In the genomic region with DNA sequence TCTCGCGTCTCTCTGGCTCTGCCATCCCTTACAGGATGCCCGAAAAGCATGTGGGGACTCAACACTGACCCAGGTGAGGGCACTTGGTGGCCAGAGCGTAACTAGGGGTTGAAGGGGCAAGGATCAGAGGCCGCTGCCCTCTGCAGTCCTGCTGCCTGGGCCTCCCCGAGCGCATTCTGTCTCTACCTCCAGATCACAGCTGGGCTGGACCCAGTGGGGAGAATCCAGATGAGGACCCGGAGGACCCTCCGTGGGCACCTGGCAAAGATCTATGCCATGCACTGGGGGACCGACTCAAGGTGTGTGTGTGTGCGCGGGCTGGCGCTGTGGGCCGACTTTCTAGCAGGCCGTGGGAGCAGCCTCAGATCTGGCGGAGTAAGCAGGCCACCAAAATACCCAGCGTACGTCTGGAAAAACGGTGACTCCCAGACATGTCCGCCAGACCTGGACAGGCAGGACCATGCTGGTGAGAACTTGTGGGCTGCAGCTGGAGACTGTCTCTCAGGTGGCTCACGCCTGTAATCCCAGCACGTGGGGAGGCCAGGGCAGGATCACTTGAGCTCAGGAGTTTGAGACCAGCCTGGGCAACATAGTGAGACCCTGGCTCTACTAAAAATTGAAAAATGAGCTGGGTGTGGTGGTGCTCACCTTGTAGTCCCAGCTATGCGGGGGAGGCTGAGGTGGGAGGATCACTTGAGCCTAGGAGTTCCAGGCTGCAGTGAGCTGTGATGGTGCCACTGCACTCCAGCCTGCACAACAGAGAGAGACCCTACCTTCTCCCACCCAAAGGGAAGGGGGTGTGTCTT, we compare ENCODE assay signal across 9 cellular contexts. TPM values are rescaled to one million over a fixed set of nuclear protein-coding genes. Genes with fewer than 3 reads are reported as not detected.
DNase-seq lines count a peak whose midpoint lies in the region; ATAC-seq and TF ChIP-seq lines count a peak whose summit lies in the region.
"Had no signal": no experiment of that assay in that cellular context is flagged by ENCODE, and none has a peak within 500 bp of the region (broad histone marks: within the 10 kb centered on the region; RNA-seq: fewer than 3 reads in every experiment).

No MANE protein-coding gene starts in this region.

- H3K36me3 Mint-ChIP-seq in endodermal cell (ENCODE audit: low read depth), result peaks cover 24% of the 10 kb centered on the region

- H3K36me3 ChIP-seq in BJ (ENCODE audit: control insufficient read depth, insufficient read depth, low read length) (peaks cover 36% of the 10 kb centered on the region), OCI-LY3 (replicated peaks; ENCODE audit: low read depth, low read length) (peaks cover 18% of the 10 kb centered on the region), endodermal cell (ENCODE audit: control insufficient read depth, insufficient read depth, low read length) (peaks cover 38% of the 10 kb centered on the region), neural cell (ENCODE audit: insufficient read depth, low read length) (peaks cover 3% of the 10 kb centered on the region)

- peak overlapping the region; percentile 58 for H3K27ac Mint-ChIP-seq in endodermal cell

- CTCF ChIA-PET in BJ (lab: Yijun Ruan, JAX), result interaction anchor here (1.0 to 10.3 kb wide), 2 partner anchors 15 to 28 kb away, joined by 4 to 110 read pairs; partner anchors contain the start of gene GIGYF1

- peak overlapping the region; percentile 84 for H3K4me3 Mint-ChIP-seq in endodermal cell

- 93 to 96% methylated on average over 23 of the region's 23 CpGs for WGBS in endodermal cell (ENCODE audit: insufficient coverage in 1 of 2, insufficient read length in 1 of 2), 2 experiments

- POLR2A ChIA-PET in BJ (lab: Charles Lee), result no interaction called here

- no peak for TF ChIP-seq EP300 in neural cell (conservative IDR thresholded peaks at IDR 0.05; ENCODE audit: poor library complexity, severe bottlenecking)

- H3K4me1 Mint-ChIP-seq in endodermal cell, result peaks cover 5% of the 10 kb centered on the region

- TF ChIP-seq RAD21 in neural cell (conservative IDR thresholded peaks at IDR 0.05), result no peak

- H3K27ac ChIP-seq in OCI-LY3 (ENCODE audit: low read length), result peak overlapping the region; percentile 84
- no peak overlapping the region for H3K27ac ChIP-seq in endodermal cell (ENCODE audit: low read depth, low read length)
- H3K27ac ChIP-seq in neural cell (ENCODE audit: low read length), result peak overlapping the region; percentile 73

- TF ChIP-seq CTCF in BJ (IDR thresholded peaks at IDR 0.05; ENCODE audit: insufficient read depth, low read depth, low read length), result no peak
- TF ChIP-seq CTCF in OCI-LY3 (IDR thresholded peaks at IDR 0.05; ENCODE audit: low read depth, low read length), result no peak
- no peak for TF ChIP-seq CTCF in endodermal cell (conservative IDR thresholded peaks at IDR 0.05)
- no peak for TF ChIP-seq CTCF in neural cell (IDR thresholded peaks at IDR 0.05; ENCODE audit: poor library complexity, severe bottlenecking)

- peak overlapping the region; percentile 97 for H3K4me3 ChIP-seq in BJ (ENCODE audit: low read depth, low read length)
- H3K4me3 ChIP-seq in OCI-LY3 (ENCODE audit: low read length), result peak overlapping the region; percentile 78; the same call in 1 of the 2 replicates
- H3K4me3 ChIP-seq in endodermal cell (ENCODE audit: low read length), result no peak overlapping the region
- peak overlapping the region; percentile 87 for H3K4me3 ChIP-seq in neural cell (ENCODE audit: low read length)

- peaks cover 27% of the 10 kb centered on the region for H3K79me2 ChIP-seq in OCI-LY3 (ENCODE audit: low read length)
- H3K79me2 ChIP-seq in neural cell (replicated peaks; ENCODE audit: insufficient read depth, low read length), result peaks cover 28% of the 10 kb centered on the region

- in situ Hi-C loops in ACHN (cut with HindIII; ENCODE audit: low pct_ligation_motif_present, low pct_unique_long_range_greater_than_20kb, low sequenced_read_pairs), result no loop called here

- ATAC-seq in HG03175 (IDR thresholded peaks at IDR 0.05; ENCODE audit: unreplicated experiment), result no peak
- no peak for ATAC-seq in GM21526 (IDR thresholded peaks at IDR 0.05; ENCODE audit: low FRiP score, unreplicated experiment)

- H3K9me2 ChIP-seq in neural cell (ENCODE audit: insufficient read depth, low read length), result no peaks in the 10 kb centered on the region

- H3K9ac ChIP-seq in OCI-LY3 (ENCODE audit: low read length), result no peak overlapping the region
- H3K9ac ChIP-seq in endodermal cell (ENCODE audit: extremely low read depth, low read length, poor library complexity, severe bottlenecking), result no peak overlapping the region
- H3K9ac ChIP-seq in neural cell (ENCODE audit: low read length), result peak overlapping the region; percentile 97

- peak overlapping the region; percentile 60 for H3K4me2 ChIP-seq in OCI-LY3 (ENCODE audit: low read length)
- H3K4me2 ChIP-seq in neural cell (ENCODE audit: low read length), result no peak overlapping the region

- peaks cover 14% of the 10 kb centered on the region; the same call in 1 of the 2 replicates for H4K20me1 ChIP-seq in OCI-LY3 (ENCODE audit: insufficient read depth, low read length)
- H4K20me1 ChIP-seq in neural cell (ENCODE audit: insufficient read depth), result no peaks in the 10 kb centered on the region

- no peaks in the 10 kb centered on the region for H3K9me3 ChIP-seq in OCI-LY3 (ENCODE audit: insufficient read depth, low read length)
- H3K9me3 ChIP-seq in endodermal cell (ENCODE audit: control insufficient read depth, low read length), result no peaks in the 10 kb centered on the region
- no peaks in the 10 kb centered on the region for H3K9me3 ChIP-seq in neural cell (ENCODE audit: low read length)

- H2AFZ ChIP-seq in OCI-LY3 (ENCODE audit: low read depth, low read length) (no peak overlapping the region), neural cell (ENCODE audit: low read depth, low read length) (no peak overlapping the region)

- H3K27me3 Mint-ChIP-seq in endodermal cell (ENCODE audit: insufficient read depth), result peaks cover 13% of the 10 kb centered on the region

- no peaks in the 10 kb centered on the region for H3K9me3 Mint-ChIP-seq in endodermal cell

- H3K4me1 ChIP-seq in OCI-LY3 (ENCODE audit: low read length), result no peaks in the 10 kb centered on the region
- H3K4me1 ChIP-seq in endodermal cell (ENCODE audit: control insufficient read depth, insufficient read depth, low read length), result no peaks in the 10 kb centered on the region

- H3F3A ChIP-seq in neural cell (ENCODE audit: insufficient read depth, low read length, poor library complexity, severe bottlenecking), result no peaks in the 10 kb centered on the region

- DNase-seq in BJ (ENCODE audit: low read depth), result no peak
- DNase-seq in endodermal cell, result no peak
- DNase-seq in AML-193 (lab: John Stamatoyannopoulos, UW), result no peak
- DNase-seq in ACHN, result no peak

- H3K27me3 ChIP-seq in BJ (ENCODE audit: control insufficient read depth, insufficient read depth, low read length) (no peaks in the 10 kb centered on the region), OCI-LY3 (ENCODE audit: low read depth, low read length) (no peaks in the 10 kb centered on the region), endodermal cell (ENCODE audit: control insufficient read depth, insufficient read depth, low read length, poor library complexity, severe bottlenecking) (peaks cover under 1% of the 10 kb centered on the region), neural cell (ENCODE audit: insufficient read depth, low read depth, low read length) (no peaks in the 10 kb centered on the region)

TF ChIP-seq in neural cell, 6 proteins besides CTCF, POLR2A, EP300 and RAD21 (continues in another document):
- TF ChIP-seq TAF1 (IDR thresholded peaks at IDR 0.05; ENCODE audit: low read depth), result no peak
- no peak for TF ChIP-seq SMC3 (conservative IDR thresholded peaks at IDR 0.05; ENCODE audit: poor library complexity)
- TF ChIP-seq POLR2AphosphoS5 (IDR thresholded peaks at IDR 0.05), result no peak

RNA-seq across cellular contexts. Expression of gene GNB2, which starts 3.2 kb away (rescaled TPM):
- polyA plus RNA-seq in BJ (2011; rRNA removed) (87.4 and 172 TPM in 2 replicates), neural cell (279 and 284 TPM in 2 replicates)
- polyA minus RNA-seq in BJ (2011; rRNA and poly(A)+ RNA removed), result 105 and 133 TPM in 2 replicates
- 100 to 1,000 TPM; 197 to 230 TPM for total RNA-seq in endodermal cell
- polyA plus RNA-seq in endodermal cell (2013, experiment 1 of 2), result 186 TPM
- 184 TPM for polyA plus RNA-seq in endodermal cell (2013, experiment 2 of 2)
- 134 and 138 TPM in 2 replicates for polyA minus RNA-seq in neural cell

RNA-seq across cellular contexts. Expression of gene GIGYF1, which starts 17.3 kb away (rescaled TPM):
- 5.7 and 7.6 TPM in 2 replicates for polyA plus RNA-seq in BJ (2011; rRNA removed)
- 5.5 and 5.6 TPM in 2 replicates for polyA minus RNA-seq in BJ (2011; rRNA and poly(A)+ RNA removed)
- 100 to 1,000 TPM in 1 of 2 donors, 10 to 100 TPM in 1; 90.0 to 101 TPM for total RNA-seq in endodermal cell
- polyA plus RNA-seq in endodermal cell (2013, experiment 1 of 2), result 58.7 TPM
- polyA plus RNA-seq in endodermal cell (2013, experiment 2 of 2), result 48.4 TPM
- polyA plus RNA-seq in neural cell, result 28.3 and 33.5 TPM in 2 replicates
- polyA minus RNA-seq in neural cell, result 34.7 and 39.9 TPM in 2 replicates

RNA-seq across cellular contexts. Expression of gene ACTL6B, which starts 20.5 kb away (rescaled TPM):
- polyA plus RNA-seq in BJ (2011; rRNA removed) (not detected in 2 replicates), neural cell (339 and 389 TPM in 2 replicates)
- polyA minus RNA-seq in BJ (2011; rRNA and poly(A)+ RNA removed), result not detected in 2 replicates
- not detected for total RNA-seq in endodermal cell
- polyA plus RNA-seq in endodermal cell (2013, experiment 1 of 2), result 5.3 TPM
- polyA plus RNA-seq in endodermal cell (2013, experiment 2 of 2), result 4.4 TPM
- polyA minus RNA-seq in neural cell, result 163 and 172 TPM in 2 replicates
- total RNA-seq: dermis microvascular lymphatic vessel endothelial cell had no signal

RNA-seq across cellular contexts. Expression of gene POP7, which starts 29.2 kb away (rescaled TPM):
- polyA plus RNA-seq in BJ (2011; rRNA removed) (24.5 and 35.2 TPM in 2 replicates), neural cell (92.1 and 104 TPM in 2 replicates)
- polyA minus RNA-seq in BJ (2011; rRNA and poly(A)+ RNA removed), result 7.9 and 12.8 TPM in 2 replicates
- total RNA-seq in endodermal cell, result 10 to 100 TPM; 51.7 to 59.2 TPM
- 49.0 TPM for polyA plus RNA-seq in endodermal cell (2013, experiment 1 of 2)
- polyA plus RNA-seq in endodermal cell (2013, experiment 2 of 2), result 43.2 TPM
- polyA minus RNA-seq in neural cell, result 39.0 and 50.6 TPM in 2 replicates

RNA-seq across cellular contexts. Expression of gene TFR2, which starts 35.4 kb away (rescaled TPM):
- polyA plus RNA-seq in BJ (2011; rRNA removed), result 0.49 and 0.72 TPM in 2 replicates
- polyA minus RNA-seq in BJ (2011; rRNA and poly(A)+ RNA removed), result 0.33 TPM in 1 of 2 replicates, not detected in the other
- 1 to 10 TPM; 1.4 to 2.1 TPM for total RNA-seq in endodermal cell
- 1.7 TPM for polyA plus RNA-seq in endodermal cell (2013, experiment 1 of 2)
- 1.2 TPM for polyA plus RNA-seq in endodermal cell (2013, experiment 2 of 2)
- polyA plus RNA-seq in neural cell, result 21.0 and 23.5 TPM in 2 replicates
- 4.9 and 6.7 TPM in 2 replicates for polyA minus RNA-seq in neural cell

Comparison
In these comparisons a context has a peak if more than half of its experiments do, and no peak if none do; other contexts are left out.
1. RNA of gene ACTL6B, which starts 20.5 kb away (polyA plus RNA-seq): 339 to 389 TPM in neural cell; not detected in BJ; every median in the first group is over 100 times any median in the second.